In genomic region chr10:103912759-103913158, GRCh38 we compare ENCODE assay signal across 14 cellular contexts. TPM values are rescaled to one million over a fixed set of nuclear protein-coding genes. Genes with fewer than 3 reads are reported as not detected.
DNase-seq lines count a peak whose midpoint lies in the region; ATAC-seq and TF ChIP-seq lines count a peak whose summit lies in the region.
"Had no signal": no experiment of that assay in that cellular context is flagged by ENCODE, and none has a peak within 500 bp of the region (broad histone marks: within the 10 kb centered on the region; RNA-seq: fewer than 3 reads in every experiment).

No MANE protein-coding gene starts in this region.

- H3K36me3 Mint-ChIP-seq in activated T-cell treated with anti-CD3 and anti-CD28 coated beads, Interleukin-2, amount 50 U/mL, for 4 hours (ENCODE audit: insufficient read depth): peaks cover 15% of the 10 kb centered on the region
- peaks cover 41% of the 10 kb centered on the region for H3K36me3 Mint-ChIP-seq in activated CD4-positive, alpha-beta memory T cell treated with anti-CD3 and anti-CD28 coated beads for 36 hours
- peaks cover 10% of the 10 kb centered on the region for H3K36me3 Mint-ChIP-seq in glutamatergic neuron (ENCODE audit: unreplicated experiment)

- DNase-seq in activated T-cell treated with anti-CD3 and anti-CD28 coated beads, Interleukin-2, amount 50 U/mL, for 4 hours: no peak
- no peak for DNase-seq in activated T-cell treated with anti-CD3 and anti-CD28 coated beads, Interleukin-2, amount 50 U/mL, for 48 hours
- DNase-seq in activated CD4-positive, alpha-beta memory T cell treated with anti-CD3 and anti-CD28 coated beads for 36 hours: no peak
- DNase-seq in glutamatergic neuron: no peak
- no peak for DNase-seq in stimulated activated naive CD8-positive, alpha-beta T cell treated with anti-CD3 and anti-CD28 coated beads, Interleukin-15, amount 100 ng/mL, for 72 hours
- no peak for DNase-seq in omental fat pad (ENCODE audit: low spot score)
- DNase-seq in GOT3 (lab: John Stamatoyannopoulos, UW): no peak
- DNase-seq: amygdala, islet precursor cell, NCI-H1694 treated with DMSO at 0.1 percent for 48 hours, NCI-H446 treated with DMSO at 0.1 percent for 48 hours, occipital lobe, sigmoid colon had no signal

- H3K9me3 Mint-ChIP-seq in activated T-cell treated with anti-CD3 and anti-CD28 coated beads, Interleukin-2, amount 50 U/mL, for 4 hours: peaks cover 6% of the 10 kb centered on the region
- H3K9me3 Mint-ChIP-seq in activated CD4-positive, alpha-beta memory T cell treated with anti-CD3 and anti-CD28 coated beads for 36 hours: peaks cover 10% of the 10 kb centered on the region
- H3K9me3 Mint-ChIP-seq in glutamatergic neuron (ENCODE audit: unreplicated experiment): peaks cover 8% of the 10 kb centered on the region
- peaks cover 7 to 8% of the 10 kb centered on the region in 2 donors for H3K9me3 Mint-ChIP-seq in stimulated activated naive CD8-positive, alpha-beta T cell treated with anti-CD3 and anti-CD28 coated beads, Interleukin-15, amount 100 ng/mL, for 72 hours

- intact Hi-C loops in activated CD4-positive, alpha-beta memory T cell treated with anti-CD3 and anti-CD28 coated beads for 36 hours (cut with micrococcal nuclease): no loop called here

- CTCF ChIA-PET in activated CD4-positive, alpha-beta memory T cell treated with anti-CD3 and anti-CD28 coated beads for 36 hours (lab: Charles Lee): no interaction called here

- TF ChIP-seq CTCF in glutamatergic neuron (IDR thresholded peaks at IDR 0.05; ENCODE audit: partially characterized antibody, unreplicated experiment) (no peak), omental fat pad (IDR thresholded peaks at IDR 0.05) (no peak)

- POLR2A ChIA-PET in activated CD4-positive, alpha-beta memory T cell treated with anti-CD3 and anti-CD28 coated beads for 36 hours (lab: Charles Lee): no interaction called here

- no peaks in the 10 kb centered on the region for H3K27me3 Mint-ChIP-seq in activated T-cell treated with anti-CD3 and anti-CD28 coated beads, Interleukin-2, amount 50 U/mL, for 4 hours (ENCODE audit: low read depth)
- no peaks in the 10 kb centered on the region for H3K27me3 Mint-ChIP-seq in activated CD4-positive, alpha-beta memory T cell treated with anti-CD3 and anti-CD28 coated beads for 36 hours
- peaks cover 5% of the 10 kb centered on the region for H3K27me3 Mint-ChIP-seq in glutamatergic neuron (ENCODE audit: unreplicated experiment)
- no peaks in the 10 kb centered on the region for H3K27me3 Mint-ChIP-seq in stimulated activated naive CD8-positive, alpha-beta T cell treated with anti-CD3 and anti-CD28 coated beads, Interleukin-15, amount 100 ng/mL, for 72 hours

- no peak for ATAC-seq in activated T-cell treated with anti-CD3 and anti-CD28 coated beads, Interleukin-2, amount 50 U/mL, for 4 hours
- ATAC-seq in stimulated activated naive CD8-positive, alpha-beta T cell treated with anti-CD3 and anti-CD28 coated beads, Interleukin-15, amount 100 ng/mL, for 72 hours: no peak
- no peak for ATAC-seq in omental fat pad (ENCODE audit: low FRiP score)
- no peak for ATAC-seq in HG03045 (IDR thresholded peaks at IDR 0.05; ENCODE audit: unreplicated experiment)

- peak overlapping the region; percentile 6 for H3K4me3 Mint-ChIP-seq in activated T-cell treated with anti-CD3 and anti-CD28 coated beads, Interleukin-2, amount 50 U/mL, for 4 hours
- H3K4me3 Mint-ChIP-seq in activated CD4-positive, alpha-beta memory T cell treated with anti-CD3 and anti-CD28 coated beads for 36 hours: no peak overlapping the region
- peak overlapping the region; percentile 32 for H3K4me3 Mint-ChIP-seq in glutamatergic neuron (ENCODE audit: unreplicated experiment)
- peak overlapping the region; percentile 48 to 73 for H3K4me3 Mint-ChIP-seq in stimulated activated naive CD8-positive, alpha-beta T cell treated with anti-CD3 and anti-CD28 coated beads, Interleukin-15, amount 100 ng/mL, for 72 hours

- H3K27ac Mint-ChIP-seq in activated CD4-positive, alpha-beta memory T cell treated with anti-CD3 and anti-CD28 coated beads for 36 hours: peak overlapping the region; percentile 99
- peak overlapping the region; percentile 36 for H3K27ac Mint-ChIP-seq in glutamatergic neuron (ENCODE audit: unreplicated experiment)
- peak overlapping the region; percentile 86 to 93 for H3K27ac Mint-ChIP-seq in stimulated activated naive CD8-positive, alpha-beta T cell treated with anti-CD3 and anti-CD28 coated beads, Interleukin-15, amount 100 ng/mL, for 72 hours

- peaks cover 88% of the 10 kb centered on the region for H3K4me1 Mint-ChIP-seq in activated T-cell treated with anti-CD3 and anti-CD28 coated beads, Interleukin-2, amount 50 U/mL, for 4 hours (ENCODE audit: low read depth)
- H3K4me1 Mint-ChIP-seq in activated CD4-positive, alpha-beta memory T cell treated with anti-CD3 and anti-CD28 coated beads for 36 hours (ENCODE audit: low read depth): peaks cover 69% of the 10 kb centered on the region
- peaks cover 48% of the 10 kb centered on the region for H3K4me1 Mint-ChIP-seq in glutamatergic neuron (ENCODE audit: low read depth, unreplicated experiment)
- peaks cover 78% of the 10 kb centered on the region for H3K4me1 Mint-ChIP-seq in stimulated activated naive CD8-positive, alpha-beta T cell treated with anti-CD3 and anti-CD28 coated beads, Interleukin-15, amount 100 ng/mL, for 72 hours

RNA-seq across cellular contexts. Expression of gene STN1, which starts 5.2 kb away (rescaled TPM):
- 10 to 100 TPM; 10.3 to 12.8 (median 10.4) TPM for total RNA-seq in activated T-cell treated with anti-CD3 and anti-CD28 coated beads, Interleukin-2, amount 50 U/mL, for 4 hours
- 10 to 100 TPM; 56.1 to 57.0 TPM for total RNA-seq in activated CD4-positive, alpha-beta memory T cell treated with anti-CD3 and anti-CD28 coated beads for 36 hours
- total RNA-seq in glutamatergic neuron (ENCODE audit: unreplicated experiment): 57.1 TPM
- 10 to 100 TPM; 15.4 to 44.7 (median 21.1) TPM for total RNA-seq in omental fat pad

RNA-seq across cellular contexts. Expression of gene SLK, which starts 54.2 kb away (rescaled TPM):
- total RNA-seq in activated T-cell treated with anti-CD3 and anti-CD28 coated beads, Interleukin-2, amount 50 U/mL, for 4 hours: 10 to 100 TPM; 18.8 to 19.8 (median 19.4) TPM
- 10 to 100 TPM; 26.1 to 27.7 TPM for total RNA-seq in activated CD4-positive, alpha-beta memory T cell treated with anti-CD3 and anti-CD28 coated beads for 36 hours
- total RNA-seq in glutamatergic neuron (ENCODE audit: unreplicated experiment) (122 TPM), omental fat pad (10 to 100 TPM; 49.0 to 97.0 (median 61.8) TPM)

RNA-seq across cellular contexts. Expression of gene SH3PXD2A, which starts 57.4 kb away (rescaled TPM):
- 1 to 10 TPM; 2.4 to 2.8 (median 2.4) TPM for total RNA-seq in activated T-cell treated with anti-CD3 and anti-CD28 coated beads, Interleukin-2, amount 50 U/mL, for 4 hours
- total RNA-seq in activated CD4-positive, alpha-beta memory T cell treated with anti-CD3 and anti-CD28 coated beads for 36 hours: 10 to 100 TPM in 1 of 2 experiments, 1 to 10 TPM in 1; 10.0 to 10.3 TPM
- total RNA-seq in glutamatergic neuron (ENCODE audit: unreplicated experiment) (16.7 TPM), omental fat pad (10 to 100 TPM; 21.0 to 36.3 (median 22.5) TPM)

Comparison
In these comparisons a context has a peak if more than half of its experiments do, and no peak if none do; other contexts are left out.
1. H3K27ac Mint-ChIP-seq: peak in every context shown above with its lines; median percentile 99 in activated CD4-positive, alpha-beta memory T cell treated with anti-CD3 and anti-CD28 coated beads for 36 hours; 90 in stimulated activated naive CD8-positive, alpha-beta T cell treated with anti-CD3 and anti-CD28 coated beads, Interleukin-15, amount 100 ng/mL, for 72 hours; 36 in glutamatergic neuron.